ENCODE assay signal across 1 cellular context in genomic region chr7:139626817-139627216, GRCh38.
TF ChIP-seq lines count a peak whose summit lies in the region.

No MANE protein-coding gene starts in this region.

TF ChIP-seq in K562, 482 proteins besides CTCF, POLR2A, EP300 and RAD21 (continued from another document):
- TF ChIP-seq ZNF639 (CRISPR knock-in tag; conservative IDR thresholded peaks at IDR 0.05 in 1 of 2, IDR thresholded peaks at IDR 0.05 in 1 of 2) (no peak), HMBOX1 (IDR thresholded peaks at IDR 0.05) (no peak), CEBPG (CRISPR knock-in tag; IDR thresholded peaks at IDR 0.05) (no peak), CEBPG (tag; conservative IDR thresholded peaks at IDR 0.05 in 1 of 2, IDR thresholded peaks at IDR 0.05 in 1 of 2) (peak; percentile 56 to 78; a peak in 3 of 4 replicates), PHB2 (IDR thresholded peaks at IDR 0.05; ENCODE audit: low read depth) (no peak), MYNN (IDR thresholded peaks at IDR 0.05) (no peak), MYNN (CRISPR knock-in tag; IDR thresholded peaks at IDR 0.05) (no peak), KHSRP (IDR thresholded peaks at IDR 0.05) (no peak), ZBTB26 (CRISPR knock-in tag; IDR thresholded peaks at IDR 0.05) (no peak), MTF1 (CRISPR knock-in tag; IDR thresholded peaks at IDR 0.05; ENCODE audit: borderline replicate concordance) (no peak), LCOR (CRISPR knock-in tag; IDR thresholded peaks at IDR 0.05) (no peak), GABPA (tag; conservative IDR thresholded peaks at IDR 0.05; ENCODE audit: low read depth) (peak; percentile 68), MXD1 (CRISPR knock-in tag; IDR thresholded peaks at IDR 0.05; ENCODE audit: borderline replicate concordance, poor library complexity, severe bottlenecking) (no peak), TEAD4 (IDR thresholded peaks at IDR 0.05; ENCODE audit: low read length) (no peak), TEAD4 (CRISPR knock-in tag; IDR thresholded peaks at IDR 0.05; ENCODE audit: borderline replicate concordance) (no peak)
